ENCODE assay signal across 8 cellular contexts in genomic region chr1:41661428-41662060, GRCh38.
DNase-seq lines count a peak whose midpoint lies in the region; TF ChIP-seq lines count a peak whose summit lies in the region.

No MANE protein-coding gene starts in this region.

- H4K20me1 ChIP-seq in DOHH2 (ENCODE audit: control insufficient read depth, insufficient read depth, low read depth, low read length) (no peaks in the 10 kb centered on the region), GM23248 (ENCODE audit: insufficient read depth) (no peaks in the 10 kb centered on the region)

- H3K4me3 ChIP-seq in DOHH2 (ENCODE audit: low read length) (no peak overlapping the region), GM23248 (peak overlapping the region; percentile 75), breast epithelium (peak overlapping the region; percentile 54 to 89 (median 70)), tibial artery (peak overlapping the region; percentile 67 to 69)

- H3K79me2 ChIP-seq in DOHH2 (ENCODE audit: control insufficient read depth, low read length) (no peaks in the 10 kb centered on the region), GM23248 (ENCODE audit: insufficient read depth) (peaks cover 34% of the 10 kb centered on the region)

- peak overlapping the region; percentile 78 for H3K9ac ChIP-seq in GM23248

- TF ChIP-seq CTCF in DOHH2 (IDR thresholded peaks at IDR 0.05; ENCODE audit: low read depth, low read length, poor library complexity, severe bottlenecking) (no peak), breast epithelium (IDR thresholded peaks at IDR 0.05) (no peak), tibial artery (IDR thresholded peaks at IDR 0.05) (no peak)

- H3K9me2 ChIP-seq in DOHH2 (replicated peaks; ENCODE audit: control insufficient read depth, low read length) (no peaks in the 10 kb centered on the region), GM23248 (ENCODE audit: insufficient read depth) (no peaks in the 10 kb centered on the region)

- no peaks in the 10 kb centered on the region for H3F3A ChIP-seq in DOHH2 (ENCODE audit: control insufficient read depth, insufficient read depth)
- H3F3A ChIP-seq in GM23248 (ENCODE audit: insufficient read depth): 0 out of 2 replicates have a peak, but pooled peaks cover 4% of the 10 kb centered on the region

- WGBS in GM23248 (ENCODE audit: low coverage in 1 of 2, low lambda C conversion rate in 2 of 2, missing lambda C conversion rate in 2 of 2), 2 experiments: 1% methylated on average over 43 to 44 of the region's 44 CpGs

- H3K4me2 ChIP-seq in DOHH2 (ENCODE audit: low read length) (peak overlapping the region; percentile 4; the same call in 1 of the 2 replicates), GM23248 (ENCODE audit: unreplicated experiment) (peak overlapping the region; percentile 91)

- H2AFZ ChIP-seq in GM23248: peak overlapping the region; percentile 67; the same call in 1 of the 2 replicates

- H3K36me3 ChIP-seq in DOHH2 (ENCODE audit: control insufficient read depth, low read length) (no peaks in the 10 kb centered on the region), GM23248 (ENCODE audit: low read depth) (no peaks in the 10 kb centered on the region), breast epithelium (no peaks in the 10 kb centered on the region), tibial artery (no peaks in the 10 kb centered on the region)

- DNase-seq in GM23248 (peak; percentile 58), NCI-H524 (lab: John Stamatoyannopoulos, UW) (peak; percentile 57 to 74), breast epithelium (ENCODE audit: low spot score in 2 of 2) (no peak), medulla oblongata (ENCODE audit: extremely low spot score) (peak; percentile 39), tibial artery (no peak), D341Med (ENCODE audit: low spot score) (no peak), GM19240 (ENCODE audit: insufficient read length, low spot score) (no peak)

- H3K4me1 ChIP-seq in DOHH2 (ENCODE audit: control insufficient read depth, low read length): no peaks in the 10 kb centered on the region
- peaks cover 14% of the 10 kb centered on the region for H3K4me1 ChIP-seq in GM23248 (ENCODE audit: insufficient read depth)
- peaks cover 9 to 10% of the 10 kb centered on the region in 2 donors for H3K4me1 ChIP-seq in breast epithelium
- peaks cover 0 to 44% (median 31%) of the 10 kb centered on the region in 4 donors for H3K4me1 ChIP-seq in tibial artery

- H3K27ac ChIP-seq in DOHH2 (ENCODE audit: low read depth, low read length) (no peak overlapping the region), GM23248 (no peak overlapping the region), breast epithelium (peak overlapping the region; percentile 72 to 80), tibial artery (peak overlapping the region; percentile 47 to 58)

- H3K27me3 ChIP-seq in DOHH2 (ENCODE audit: control insufficient read depth, low read length) (peaks cover 43% of the 10 kb centered on the region), GM23248 (replicated peaks; ENCODE audit: insufficient read depth) (no peaks in the 10 kb centered on the region), breast epithelium (no peaks in the 10 kb centered on the region), tibial artery (no peaks in the 10 kb centered on the region)

- no peaks in the 10 kb centered on the region for H3K9me3 ChIP-seq in DOHH2 (ENCODE audit: control insufficient read depth, insufficient read depth, low read length)
- H3K9me3 ChIP-seq in GM23248 (ENCODE audit: low read depth): no peaks in the 10 kb centered on the region
- no peaks in the 10 kb centered on the region for H3K9me3 ChIP-seq in breast epithelium
- H3K9me3 ChIP-seq in tibial artery: no peaks in the 10 kb centered on the region

- TF ChIP-seq POLR2A in breast epithelium (IDR thresholded peaks at IDR 0.05): no peak

- intact Hi-C loops in breast epithelium (cut with DNase I; ENCODE audit: low total_unique reads) (loop anchor here (5.0 kb wide), 1 partner anchor 811 kb away; no protein-coding TSS in a partner anchor), tibial artery (cut with DNase I; ENCODE audit: low total_unique reads) (loop anchor here (10.0 kb wide), 2 partner anchors 147 to 867 kb away; no protein-coding TSS in a partner anchor)

- in situ Hi-C loops in GM23248 (cut with MboI): no loop called here

Comparison
In these comparisons a context has a peak if more than half of its experiments do, and no peak if none do; other contexts are left out.
1. H3K27ac ChIP-seq: peak in breast epithelium (2 of 2) and tibial artery (2 of 2); none in DOHH2 (single experiment) and GM23248 (single experiment).
2. DNase-seq: peak in GM23248 (single experiment), NCI-H524 (2 of 2) and medulla oblongata (single experiment); none in breast epithelium (0 of 2), tibial artery (0 of 2), D341Med (single experiment) and GM19240 (single experiment).